In genomic region chr4:172998527-172999469, GRCh38 we compare ENCODE assay signal across 10 cellular contexts.
A peak's percentile ranks its signal among the peaks of the same experiment; 100 is the strongest.
DNase-seq lines count a peak whose midpoint lies in the region; ATAC-seq and TF ChIP-seq lines count a peak whose summit lies in the region.
"Had no signal": no experiment of that assay in that cellular context is flagged by ENCODE, and none has a peak within 500 bp of the region (broad histone marks: within the 10 kb centered on the region; RNA-seq: fewer than 3 reads in every experiment).

No MANE protein-coding gene starts in this region.

- H3K4me3 ChIP-seq in SK-N-SH (ENCODE audit: low read depth in 2 of 2, low read length in 1 of 2) (no peak overlapping the region), thoracic aorta (peak overlapping the region; percentile 19), upper lobe of right lung (no peak overlapping the region)
- H3K4me3 ChIP-seq: BLaER1 had no signal

- H3K9me3 ChIP-seq in SK-N-SH (no peaks in the 10 kb centered on the region), thoracic aorta (no peaks in the 10 kb centered on the region), upper lobe of right lung (no peaks in the 10 kb centered on the region)
- H3K9me3 ChIP-seq: BLaER1 had no signal

- TF ChIP-seq RAD21 in SK-N-SH (IDR thresholded peaks at IDR 0.05; ENCODE audit: low read length) = no peak

- H3K27me3 ChIP-seq in SK-N-SH (ENCODE audit: insufficient read depth) (no peaks in the 10 kb centered on the region), thoracic aorta (replicated peaks; ENCODE audit: insufficient read depth) (no peaks in the 10 kb centered on the region), upper lobe of right lung (no peaks in the 10 kb centered on the region)
- H3K27me3 ChIP-seq: BLaER1 had no signal

- ATAC-seq in SK-N-SH treated with all-trans-retinoic acid at 6 μM for 48 hours (no peak; the same call in 1 of the 3 replicates), esophagus mucosa (peak; percentile 64), thoracic aorta (ENCODE audit: insufficient number of reproducible peaks, low FRiP score, low read depth) (peak; percentile 94), upper lobe of right lung (no peak), GM21529 (IDR thresholded peaks at IDR 0.05; ENCODE audit: unreplicated experiment) (no peak)
- ATAC-seq: T-cell had no signal

- peaks cover 13% of the 10 kb centered on the region for H3F3A ChIP-seq in SK-N-SH (replicated peaks; ENCODE audit: insufficient read depth)

- CTCF ChIA-PET in SK-N-SH (lab: Yijun Ruan, JAX) = interaction anchor here (1.2 to 4.4 kb wide), 2 partner anchors 15 to 295 kb away, joined by 3 to 20 read pairs; no protein-coding TSS in a partner anchor

- no peaks in the 10 kb centered on the region for H3K79me2 ChIP-seq in SK-N-SH (ENCODE audit: insufficient read depth)

- POLR2A ChIA-PET in SK-N-SH (lab: Yijun Ruan, JAX) = no interaction called here

- H3K4me1 ChIP-seq in SK-N-SH (ENCODE audit: control insufficient read depth in 1 of 2, insufficient read depth in 2 of 2, low read depth in 1 of 2, low read length in 1 of 2) (peaks cover 0 to 23% of the 10 kb centered on the region in 2 experiments; a peak in 1 of 4 replicates), thoracic aorta (ENCODE audit: control insufficient read depth in 1 of 2, low read depth in 2 of 2) (peaks cover 19 to 38% of the 10 kb centered on the region in 2 donors), upper lobe of right lung (no peaks in the 10 kb centered on the region)
- H3K4me1 ChIP-seq: BLaER1 had no signal

- H2AFZ ChIP-seq in SK-N-SH (ENCODE audit: low read depth) = no peak overlapping the region; the same call in 1 of the 2 replicates

- TF ChIP-seq CTCF in SK-N-SH (IDR thresholded peaks at IDR 0.05) = no peak
- no peak for TF ChIP-seq CTCF in thoracic aorta (IDR thresholded peaks at IDR 0.05)
- no peak for TF ChIP-seq CTCF in upper lobe of right lung (IDR thresholded peaks at IDR 0.05)

- peak overlapping the region; percentile 63 for H3K4me2 ChIP-seq in SK-N-SH
- H3K4me2 ChIP-seq: BLaER1 had no signal

- H3K27ac ChIP-seq in SK-N-SH (ENCODE audit: low read depth in 2 of 2, low read length in 1 of 2) (peak overlapping the region in 1 of 2 experiments; percentile 82; a peak in 2 of 4 replicates), thoracic aorta (peak overlapping the region; percentile 51 to 86), upper lobe of right lung (no peak overlapping the region)
- H3K27ac ChIP-seq: BLaER1 had no signal

- H3K9ac ChIP-seq in SK-N-SH = peak overlapping the region; percentile 45; the same call in 1 of the 2 replicates
- H3K9ac ChIP-seq: BLaER1 had no signal

- intact Hi-C loops in upper lobe of right lung (cut with DNase I) = no loop called here

- 63% methylated on average over 7 of the region's 7 CpGs for WGBS in SK-N-SH (ENCODE audit: low lambda C conversion rate)

- H3K36me3 ChIP-seq in SK-N-SH (replicated peaks in 1 of 2; ENCODE audit: control insufficient read depth in 1 of 2, insufficient read depth in 2 of 2, low read length in 1 of 2) (no peaks in the 10 kb centered on the region), thoracic aorta (no peaks in the 10 kb centered on the region), upper lobe of right lung (no peaks in the 10 kb centered on the region)
- H3K36me3 ChIP-seq: BLaER1 had no signal

- no peaks in the 10 kb centered on the region for H4K20me1 ChIP-seq in SK-N-SH (ENCODE audit: insufficient read depth)
- H4K20me1 ChIP-seq: BLaER1 had no signal

- TF ChIP-seq EP300 in SK-N-SH (IDR thresholded peaks at IDR 0.05; ENCODE audit: borderline replicate concordance in 1 of 2, low read depth in 1 of 2, low read length in 1 of 2) = no peak

- DNase-seq in SK-N-SH (no peak), OCI-M1 (lab: John Stamatoyannopoulos, UW) (peak; percentile 97), thoracic aorta (ENCODE audit: low spot score) (no peak), HuH-7.5 (ENCODE audit: low spot score) (no peak), upper lobe of right lung (no peak)
- DNase-seq: T-cell had no signal

- H3K9me2 ChIP-seq in SK-N-SH = no peaks in the 10 kb centered on the region

TF ChIP-seq in SK-N-SH, 30 proteins besides CTCF, POLR2A, EP300 and RAD21:
- TF ChIP-seq TCF12 (IDR thresholded peaks at IDR 0.05) (peak; percentile 35; the same call in 1 of the 2 replicates), ZBTB33 (IDR thresholded peaks at IDR 0.05; ENCODE audit: borderline replicate concordance, low read depth) (no peak), MEF2A (IDR thresholded peaks at IDR 0.05; ENCODE audit: borderline replicate concordance, low read depth) (peak; percentile 77), NFIC (IDR thresholded peaks at IDR 0.05; ENCODE audit: borderline replicate concordance) (peak; percentile 15; the same call in 1 of the 2 replicates), FOSL2 (IDR thresholded peaks at IDR 0.05; ENCODE audit: borderline replicate concordance, low read depth) (peak; percentile 47; the same call in 1 of the 2 replicates), YY1 (IDR thresholded peaks at IDR 0.05; ENCODE audit: low read depth) (no peak), TEAD4 (IDR thresholded peaks at IDR 0.05; ENCODE audit: borderline replicate concordance, insufficient read depth) (no peak), JUND (IDR thresholded peaks at IDR 0.05) (peak; percentile 41; the same call in 1 of the 2 replicates)
TF ChIP-seq in SK-N-SH: peak in this region for 5.

TF ChIP-seq in SK-N-SH treated with all-trans-retinoic acid at 6 μM for 48 hours, 23 proteins besides CTCF, POLR2A, EP300 and RAD21 (continues in another document):
- TF ChIP-seq ZFP30 (CRISPR knock-in tag; IDR thresholded peaks at IDR 0.05) (no peak), PATZ1 (CRISPR knock-in tag; IDR thresholded peaks at IDR 0.05; ENCODE audit: borderline replicate concordance) (no peak), TSHZ2 (CRISPR knock-in tag; IDR thresholded peaks at IDR 0.05) (no peak), ZFP3 (CRISPR knock-in tag; IDR thresholded peaks at IDR 0.05) (no peak), TOX (CRISPR knock-in tag; IDR thresholded peaks at IDR 0.05; ENCODE audit: borderline replicate concordance) (no peak), SNAI2 (CRISPR knock-in tag; IDR thresholded peaks at IDR 0.05) (no peak), ISL1 (CRISPR knock-in tag; IDR thresholded peaks at IDR 0.05) (no peak), ZC3H10 (CRISPR knock-in tag; IDR thresholded peaks at IDR 0.05) (no peak), ZNF565 (CRISPR knock-in tag; conservative IDR thresholded peaks at IDR 0.05; ENCODE audit: low read depth) (no peak), OSR1 (CRISPR knock-in tag; IDR thresholded peaks at IDR 0.05) (no peak), ESRRG (CRISPR knock-in tag; IDR thresholded peaks at IDR 0.05) (no peak), BACH2 (CRISPR knock-in tag; IDR thresholded peaks at IDR 0.05; ENCODE audit: borderline replicate concordance) (no peak), CSRNP3 (CRISPR knock-in tag; IDR thresholded peaks at IDR 0.05) (no peak), TCF4 (CRISPR knock-in tag; IDR thresholded peaks at IDR 0.05; ENCODE audit: borderline replicate concordance) (no peak), ZNF8 (CRISPR knock-in tag; IDR thresholded peaks at IDR 0.05) (no peak)

Comparison
In these comparisons a context has a peak if more than half of its experiments do, and no peak if none do; other contexts are left out.
1. ATAC-seq: peak in esophagus mucosa (single experiment) and thoracic aorta (single experiment); none in SK-N-SH treated with all-trans-retinoic acid at 6 μM for 48 hours (single experiment), upper lobe of right lung (single experiment) and GM21529 (single experiment).